Comparison of ENCODE assay signal across 9 cellular contexts in genomic region chr10:33661580-33662269, GRCh38.
DNase-seq lines count a peak whose midpoint lies in the region; ATAC-seq and TF ChIP-seq lines count a peak whose summit lies in the region.
"Had no signal": no experiment of that assay in that cellular context is flagged by ENCODE, and none has a peak within 500 bp of the region (broad histone marks: within the 10 kb centered on the region; RNA-seq: fewer than 3 reads in every experiment).

No MANE protein-coding gene starts in this region.

- no peak overlapping the region for H3K9ac ChIP-seq in fibroblast of lung (ENCODE audit: insufficient read depth, low read length)

- no peaks in the 10 kb centered on the region for H3K9me2 ChIP-seq in PC-9 (ENCODE audit: insufficient read depth)

- no peaks in the 10 kb centered on the region for H3K4me1 Mint-ChIP-seq in activated CD4-positive, alpha-beta T cell treated with anti-CD3 and anti-CD28 coated beads, Interleukin-2, amount 10 ng/mL, durations not matched to agents 7 days and 5 days

- POLR2A ChIA-PET in PC-9 (lab: Charles Lee; ENCODE audit: unreplicated experiment): interaction anchor here (0.6 to 0.7 kb wide), 5 partner anchors 15 to 1638 kb away, joined by 3 to 6 read pairs (median 4); no protein-coding TSS in a partner anchor
- POLR2A ChIA-PET in activated CD4-positive, alpha-beta T cell treated with anti-CD3 and anti-CD28 coated beads, Interleukin-2, amount 10 ng/mL, durations not matched to agents 7 days and 5 days (lab: Charles Lee): no interaction called here

- intact Hi-C loops in PC-9 (cut with micrococcal nuclease; ENCODE audit: unreplicated experiment): loop anchor here (2.0 kb wide), 1 partner anchor 327 kb away; the partner anchor contains the start of gene NRP1

- H3K27me3 ChIP-seq in PC-9 (ENCODE audit: insufficient read depth, low read depth) (no peaks in the 10 kb centered on the region), fibroblast of lung (ENCODE audit: control insufficient read depth, insufficient read depth, low read length) (no peaks in the 10 kb centered on the region)

- H3K27ac ChIP-seq in PC-9: no peak overlapping the region
- no peak overlapping the region for H3K27ac ChIP-seq in fibroblast of lung (ENCODE audit: insufficient read depth, low read length)

- H3K4me3 Mint-ChIP-seq in activated CD4-positive, alpha-beta T cell treated with anti-CD3 and anti-CD28 coated beads, Interleukin-2, amount 10 ng/mL, durations not matched to agents 7 days and 5 days: no peak overlapping the region
- H3K4me3 Mint-ChIP-seq: central memory CD8-positive, alpha-beta T cell had no signal

- no peak for TF ChIP-seq CTCF in PC-9 (conservative IDR thresholded peaks at IDR 0.05)
- no peak for TF ChIP-seq CTCF in fibroblast of lung (conservative IDR thresholded peaks at IDR 0.05 in 1 of 2, IDR thresholded peaks at IDR 0.05 in 1 of 2; ENCODE audit: low read depth in 1 of 2, low read length in 2 of 2)

- H3K4me1 ChIP-seq in PC-9 (replicated peaks; ENCODE audit: insufficient read depth) (peaks cover 10% of the 10 kb centered on the region), fibroblast of lung (ENCODE audit: control insufficient read depth, extremely low read depth, insufficient read depth, low read length) (peaks cover 2% of the 10 kb centered on the region)

- no peak overlapping the region for H3K27ac Mint-ChIP-seq in activated CD4-positive, alpha-beta T cell treated with anti-CD3 and anti-CD28 coated beads, Interleukin-2, amount 10 ng/mL, durations not matched to agents 7 days and 5 days

- peaks cover 13% of the 10 kb centered on the region; the same call in 1 of the 2 replicates for H3F3A ChIP-seq in PC-9 (ENCODE audit: insufficient read depth, low read depth)

- DNase-seq in GM03348 (ENCODE audit: low spot score) (peak; percentile 90), PC-9 (peak; percentile 73 to 90), fibroblast of lung (ENCODE audit: low read depth in 2 of 2) (peak in 1 of 2 donors; percentile 81), nucleus accumbens (lab: John Stamatoyannopoulos, UW) (peak in 42 of 56 donors; percentile 6 to 61 (median 24)), erythroblast (lab: John Stamatoyannopoulos, UW) (no peak)
- DNase-seq in activated CD4-positive, alpha-beta T cell treated with anti-CD3 and anti-CD28 coated beads, Interleukin-2, amount 10 ng/mL, durations not matched to agents 7 days and 5 days: no peak

- peaks cover 15% of the 10 kb centered on the region for H3K9me3 Mint-ChIP-seq in activated CD4-positive, alpha-beta T cell treated with anti-CD3 and anti-CD28 coated beads, Interleukin-2, amount 10 ng/mL, durations not matched to agents 7 days and 5 days
- H3K9me3 Mint-ChIP-seq: central memory CD8-positive, alpha-beta T cell had no signal

- H3K9me3 ChIP-seq in PC-9 (ENCODE audit: insufficient read depth, low read depth) (no peaks in the 10 kb centered on the region), fibroblast of lung (ENCODE audit: control insufficient read depth, insufficient read depth, low read depth, low read length) (no peaks in the 10 kb centered on the region)

- no peak overlapping the region for H3K4me3 ChIP-seq in PC-9
- no peak overlapping the region for H3K4me3 ChIP-seq in fibroblast of lung (replicated peaks in 1 of 4; ENCODE audit: control extremely low read depth in 1 of 4, insufficient read depth in 1 of 4, low read depth in 3 of 4, low read length in 4 of 4)

- no peaks in the 10 kb centered on the region for H4K20me1 ChIP-seq in PC-9 (ENCODE audit: insufficient read depth)
- no peaks in the 10 kb centered on the region for H4K20me1 ChIP-seq in fibroblast of lung (ENCODE audit: control insufficient read depth, extremely low read depth, insufficient read depth, low read length)

- peak overlapping the region; percentile 66; the same call in 1 of the 2 replicates for H2AFZ ChIP-seq in PC-9
- H2AFZ ChIP-seq in fibroblast of lung (ENCODE audit: low read length): peak overlapping the region; percentile 41

- H3K4me2 ChIP-seq in PC-9: peak overlapping the region; percentile 49
- no peak overlapping the region for H3K4me2 ChIP-seq in fibroblast of lung (ENCODE audit: extremely low read depth, insufficient read depth, low read length)

- H3K27me3 Mint-ChIP-seq in activated CD4-positive, alpha-beta T cell treated with anti-CD3 and anti-CD28 coated beads, Interleukin-2, amount 10 ng/mL, durations not matched to agents 7 days and 5 days: peaks cover 5% of the 10 kb centered on the region

- no peak for TF ChIP-seq POLR2A in erythroblast (IDR thresholded peaks at IDR 0.05; ENCODE audit: low read length)

- no peaks in the 10 kb centered on the region for H3K36me3 ChIP-seq in PC-9 (ENCODE audit: low read depth)
- no peaks in the 10 kb centered on the region for H3K36me3 ChIP-seq in fibroblast of lung (ENCODE audit: control insufficient read depth, insufficient read depth, low read length)

- CTCF ChIA-PET in PC-9 (lab: Charles Lee): no interaction called here
- CTCF ChIA-PET in activated CD4-positive, alpha-beta T cell treated with anti-CD3 and anti-CD28 coated beads, Interleukin-2, amount 10 ng/mL, durations not matched to agents 7 days and 5 days (lab: Charles Lee): no interaction called here

- no peak for ATAC-seq in GM21825 (IDR thresholded peaks at IDR 0.05; ENCODE audit: unreplicated experiment)
- ATAC-seq in GM21381 (IDR thresholded peaks at IDR 0.05; ENCODE audit: unreplicated experiment): no peak

- H3K36me3 Mint-ChIP-seq in activated CD4-positive, alpha-beta T cell treated with anti-CD3 and anti-CD28 coated beads, Interleukin-2, amount 10 ng/mL, durations not matched to agents 7 days and 5 days (ENCODE audit: low read depth): no peaks in the 10 kb centered on the region

- no TSS peak for BruUV-seq in PC-9 (replicated peaks; lab: Mats Ljungman, UMichigan)

- H3K79me2 ChIP-seq in PC-9 (ENCODE audit: low read depth) (no peaks in the 10 kb centered on the region), fibroblast of lung (ENCODE audit: control insufficient read depth, insufficient read depth, low read length) (no peaks in the 10 kb centered on the region)

Comparison
In these comparisons a context has a peak if more than half of its experiments do, and no peak if none do; other contexts are left out.
1. DNase-seq: peak in GM03348 (single experiment), PC-9 (2 of 2) and nucleus accumbens (42 of 56); none in erythroblast (0 of 2) and activated CD4-positive, alpha-beta T cell treated with anti-CD3 and anti-CD28 coated beads, Interleukin-2, amount 10 ng/mL, durations not matched to agents 7 days and 5 days (single experiment).